Comparison of ENCODE assay signal across 11 cellular contexts in genomic region chr7:96689414-96689813, GRCh38.
"Had no signal": no experiment of that assay in that cellular context is flagged by ENCODE, and none has a peak within 500 bp of the region (broad histone marks: within the 10 kb centered on the region; RNA-seq: fewer than 3 reads in every experiment).

No MANE protein-coding gene starts in this region.

- ATAC-seq: HCT116, HepG2 had no signal

- H3K4me1 ChIP-seq: HAP-1 had no signal

- H3K27ac Mint-ChIP-seq: IgD-negative memory B cell had no signal

- DNase-seq: GM23248, GOT3, H7, Karpas-422, KBM-7 had no signal

- H3K4me3 ChIP-seq: GM23248, HAP-1 had no signal

- H3K27ac ChIP-seq: GM23248, HL-60, KMS-11 had no signal

- FAIRE-seq: HepG2 had no signal

- H3K9me3 ChIP-seq: HAP-1 had no signal

- H3K4me3 Mint-ChIP-seq: IgD-negative memory B cell had no signal

- H3K27me3 Mint-ChIP-seq: IgD-negative memory B cell had no signal
